Comparison of ENCODE assay signal across 1 cellular context in genomic region chr10:132454296-132455198, GRCh38.
TF ChIP-seq lines count a peak whose summit lies in the region.

No MANE protein-coding gene starts in this region.

TF ChIP-seq in HepG2, 621 proteins besides CTCF, POLR2A, EP300 and RAD21 (continued from another document):
- TF ChIP-seq PRDM10 (CRISPR knock-in tag; IDR thresholded peaks at IDR 0.05; ENCODE audit: low read depth) (no peak), ZNF775 (CRISPR knock-in tag; IDR thresholded peaks at IDR 0.05; ENCODE audit: borderline replicate concordance) (no peak), ZFX (CRISPR knock-in tag; IDR thresholded peaks at IDR 0.05; ENCODE audit: low read depth) (peak; percentile 48), ZNF614 (CRISPR knock-in tag; IDR thresholded peaks at IDR 0.05; ENCODE audit: borderline replicate concordance) (no peak), ZNF816 (CRISPR knock-in tag; IDR thresholded peaks at IDR 0.05; ENCODE audit: borderline replicate concordance) (no peak), ZNF264 (CRISPR knock-in tag; IDR thresholded peaks at IDR 0.05) (0 out of 2 replicates have a peak, but pooled peaks have one; percentile 20)
